Comparison of ENCODE assay signal across 1 cellular context in the genomic region with DNA sequence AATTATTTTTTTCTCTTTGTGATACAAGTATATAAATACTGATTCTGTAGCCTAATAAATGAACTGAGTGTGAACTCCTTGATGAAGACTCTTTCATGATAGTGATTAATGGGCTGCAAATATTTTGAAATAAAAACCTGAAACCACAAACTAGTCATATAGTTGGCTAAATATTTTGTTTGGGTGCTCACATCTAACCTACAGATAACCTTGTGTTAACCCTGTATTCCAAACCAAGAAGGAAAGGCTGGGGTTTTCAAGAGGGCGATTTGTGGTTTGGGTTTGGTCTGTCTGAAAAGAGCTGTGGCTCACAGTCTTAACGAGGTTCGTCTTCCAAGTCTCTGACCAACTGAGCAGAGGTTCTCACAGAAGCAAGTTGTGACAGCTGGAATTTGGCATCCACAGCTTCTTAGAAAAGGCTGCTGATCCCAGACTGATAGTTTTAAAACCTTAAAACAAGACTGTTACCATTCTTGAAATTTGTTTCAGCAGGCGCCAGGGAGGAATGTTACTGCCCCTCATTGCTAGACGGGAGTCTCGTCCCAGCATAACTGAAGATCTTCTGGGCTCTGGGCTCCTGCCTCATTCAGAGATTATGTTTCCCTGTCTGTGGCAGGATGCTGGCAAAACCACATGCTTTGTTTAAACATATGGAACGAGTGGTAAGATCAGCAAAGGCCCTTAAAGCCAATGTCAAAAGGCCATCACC.
TF ChIP-seq lines count a peak whose summit lies in the region.

No MANE protein-coding gene starts in this region.

TF ChIP-seq in SK-N-SH, 30 proteins besides CTCF, POLR2A, EP300 and RAD21 (continued from another document):
- TF ChIP-seq, protein P1, sequence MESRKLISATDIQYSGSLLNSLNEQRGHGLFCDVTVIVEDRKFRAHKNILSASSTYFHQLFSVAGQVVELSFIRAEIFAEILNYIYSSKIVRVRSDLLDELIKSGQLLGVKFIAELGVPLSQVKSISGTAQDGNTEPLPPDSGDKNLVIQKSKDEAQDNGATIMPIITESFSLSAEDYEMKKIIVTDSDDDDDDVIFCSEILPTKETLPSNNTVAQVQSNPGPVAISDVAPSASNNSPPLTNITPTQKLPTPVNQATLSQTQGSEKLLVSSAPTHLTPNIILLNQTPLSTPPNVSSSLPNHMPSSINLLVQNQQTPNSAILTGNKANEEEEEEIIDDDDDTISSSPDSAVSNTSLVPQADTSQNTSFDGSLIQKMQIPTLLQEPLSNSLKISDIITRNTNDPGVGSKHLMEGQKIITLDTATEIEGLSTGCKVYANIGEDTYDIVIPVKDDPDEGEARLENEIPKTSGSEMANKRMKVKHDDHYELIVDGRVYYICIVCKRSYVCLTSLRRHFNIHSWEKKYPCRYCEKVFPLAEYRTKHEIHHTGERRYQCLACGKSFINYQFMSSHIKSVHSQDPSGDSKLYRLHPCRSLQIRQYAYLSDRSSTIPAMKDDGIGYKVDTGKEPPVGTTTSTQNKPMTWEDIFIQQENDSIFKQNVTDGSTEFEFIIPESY (IDR thresholded peaks at IDR 0.05; ENCODE audit: borderline replicate concordance, low read depth), result 0 out of 2 replicates have a peak, but pooled peaks have one; percentile 39
- TF ChIP-seq TEAD4 (IDR thresholded peaks at IDR 0.05; ENCODE audit: borderline replicate concordance, insufficient read depth) (peak; percentile 93), POLR2AphosphoS5 (IDR thresholded peaks at IDR 0.05; ENCODE audit: low read depth, low read length) (no peak; the same call in 1 of the 2 replicates), MEF2A (IDR thresholded peaks at IDR 0.05; ENCODE audit: borderline replicate concordance, low read depth) (peak; percentile 68), NFIC (IDR thresholded peaks at IDR 0.05; ENCODE audit: borderline replicate concordance) (peak; percentile 75), SIN3A (IDR thresholded peaks at IDR 0.05; ENCODE audit: borderline replicate concordance, low read depth, low read length) (peak; percentile 17; the same call in 1 of the 2 replicates), GATA2 (CRISPR knock-in tag; IDR thresholded peaks at IDR 0.05) (no peak), TCF12 (IDR thresholded peaks at IDR 0.05) (peak; percentile 92), FOXJ3 (CRISPR knock-in tag; IDR thresholded peaks at IDR 0.05) (no peak), SMC3 (IDR thresholded peaks at IDR 0.05; ENCODE audit: low read depth, low read length) (no peak; the same call in 1 of the 2 replicates), CHD2 (IDR thresholded peaks at IDR 0.05; ENCODE audit: low read length, partially characterized antibody) (no peak), ELF1 (IDR thresholded peaks at IDR 0.05) (peak; percentile 19; the same call in 1 of the 2 replicates), TAF1 (IDR thresholded peaks at IDR 0.05; ENCODE audit: borderline replicate concordance, low read depth, low read length) (peak; percentile 54; the same call in 1 of the 2 replicates)
- TF ChIP-seq, protein P2, sequence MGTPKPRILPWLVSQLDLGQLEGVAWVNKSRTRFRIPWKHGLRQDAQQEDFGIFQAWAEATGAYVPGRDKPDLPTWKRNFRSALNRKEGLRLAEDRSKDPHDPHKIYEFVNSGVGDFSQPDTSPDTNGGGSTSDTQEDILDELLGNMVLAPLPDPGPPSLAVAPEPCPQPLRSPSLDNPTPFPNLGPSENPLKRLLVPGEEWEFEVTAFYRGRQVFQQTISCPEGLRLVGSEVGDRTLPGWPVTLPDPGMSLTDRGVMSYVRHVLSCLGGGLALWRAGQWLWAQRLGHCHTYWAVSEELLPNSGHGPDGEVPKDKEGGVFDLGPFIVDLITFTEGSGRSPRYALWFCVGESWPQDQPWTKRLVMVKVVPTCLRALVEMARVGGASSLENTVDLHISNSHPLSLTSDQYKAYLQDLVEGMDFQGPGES (IDR thresholded peaks at IDR 0.05; ENCODE audit: low read depth, low read length), result no peak
- TF ChIP-seq, protein P3, sequence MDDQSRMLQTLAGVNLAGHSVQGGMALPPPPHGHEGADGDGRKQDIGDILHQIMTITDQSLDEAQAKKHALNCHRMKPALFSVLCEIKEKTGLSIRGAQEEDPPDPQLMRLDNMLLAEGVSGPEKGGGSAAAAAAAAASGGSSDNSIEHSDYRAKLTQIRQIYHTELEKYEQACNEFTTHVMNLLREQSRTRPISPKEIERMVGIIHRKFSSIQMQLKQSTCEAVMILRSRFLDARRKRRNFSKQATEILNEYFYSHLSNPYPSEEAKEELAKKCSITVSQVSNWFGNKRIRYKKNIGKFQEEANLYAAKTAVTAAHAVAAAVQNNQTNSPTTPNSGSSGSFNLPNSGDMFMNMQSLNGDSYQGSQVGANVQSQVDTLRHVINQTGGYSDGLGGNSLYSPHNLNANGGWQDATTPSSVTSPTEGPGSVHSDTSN (IDR thresholded peaks at IDR 0.05), result peak; percentile 90
